1 cellular context compared by ENCODE assay signal in genomic region chr3:104214277-104214676, GRCh38.
TF ChIP-seq lines count a peak whose summit lies in the region.

No MANE protein-coding gene starts in this region.

TF ChIP-seq in H1, 55 proteins besides CTCF, POLR2A, EP300 and RAD21 (continued from another document):
- TF ChIP-seq GABPA (IDR thresholded peaks at IDR 0.05; ENCODE audit: borderline replicate concordance, insufficient read depth, low read length) (no peak), ZNF274 (IDR thresholded peaks at IDR 0.05; ENCODE audit: borderline replicate concordance, extremely low read depth, low read length) (no peak)
